In the genomic region with DNA sequence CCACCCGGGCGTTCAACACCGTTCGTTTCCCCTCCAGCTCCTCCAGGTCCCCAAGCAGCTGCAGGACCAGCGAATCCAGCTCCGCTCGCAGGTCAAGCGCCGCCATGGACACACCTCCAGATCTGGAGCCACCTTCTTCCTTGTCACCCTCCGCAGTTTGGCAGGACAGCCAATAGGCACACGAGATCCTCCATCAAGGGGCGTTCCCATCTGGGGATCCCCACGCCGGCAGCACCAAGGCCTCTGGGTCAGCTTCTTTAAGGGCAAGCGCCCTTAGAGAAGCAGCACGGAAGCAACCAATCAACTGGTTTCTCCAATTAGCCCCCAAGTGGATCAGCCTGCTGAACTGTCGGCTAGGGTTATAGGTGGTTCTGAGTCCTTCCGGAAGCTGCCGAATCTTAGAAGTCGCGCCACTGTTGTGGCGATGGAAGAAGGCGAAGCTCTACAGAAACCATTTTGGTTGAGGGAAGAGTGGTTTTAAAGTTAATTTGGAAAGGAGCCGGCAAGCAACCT, we compare ENCODE assay signal across 8 cellular contexts. TPM values are rescaled to one million over a fixed set of nuclear protein-coding genes. Genes with fewer than 3 reads are reported as not detected.
DNase-seq lines count a peak whose midpoint lies in the region; ATAC-seq and TF ChIP-seq lines count a peak whose summit lies in the region.

No MANE protein-coding gene starts in this region.

- DNase-seq in AG04450 (ENCODE audit: low read depth, low spot score) (peak; percentile 79), NCI-H2196 treated with DMSO at 0.1 percent for 48 hours (lab: John Stamatoyannopoulos, UW; ENCODE audit: unreplicated experiment) (peak; percentile 91), WERI-Rb-1 (peak; percentile 91), mammary epithelial cell (peak; percentile 94), iPS-NIHi11 (ENCODE audit: low spot score) (peak; percentile 92), smooth muscle cell (lab: John Stamatoyannopoulos, UW; ENCODE audit: unreplicated experiment) (peak; percentile 84)

- H3K27me3 ChIP-seq in AG04450 (ENCODE audit: control insufficient read depth, insufficient read depth, low read length) (no peaks in the 10 kb centered on the region), WERI-Rb-1 (ENCODE audit: insufficient read depth, low read depth, severe bottlenecking) (no peaks in the 10 kb centered on the region), mammary epithelial cell (ENCODE audit: insufficient read depth, low read length) (no peaks in the 10 kb centered on the region), smooth muscle cell (ENCODE audit: low read depth) (no peaks in the 10 kb centered on the region)

- no peaks in the 10 kb centered on the region for H4K20me1 ChIP-seq in mammary epithelial cell (ENCODE audit: insufficient read depth, low read length)
- peaks cover 10% of the 10 kb centered on the region for H4K20me1 ChIP-seq in smooth muscle cell (ENCODE audit: low read depth)

- H3K4me1 ChIP-seq in mammary epithelial cell (ENCODE audit: insufficient read depth, low read length) (peaks cover 17% of the 10 kb centered on the region), smooth muscle cell (ENCODE audit: low read depth) (peaks cover 14% of the 10 kb centered on the region)

- H2AFZ ChIP-seq in mammary epithelial cell (ENCODE audit: low read depth, low read length) (peak overlapping the region; percentile 98), smooth muscle cell (ENCODE audit: low read depth) (peak overlapping the region; percentile 100)

- peak overlapping the region; percentile 74 for H3K9ac ChIP-seq in mammary epithelial cell (ENCODE audit: insufficient read depth, low read length)
- H3K9ac ChIP-seq in smooth muscle cell (ENCODE audit: low read depth) = peak overlapping the region; percentile 49

- 0% methylated on average over 16 of the region's 24 CpGs for WGBS in mammary epithelial cell (ENCODE audit: low coverage, missing lambda C conversion rate)
- under 1% methylated on average over 22 of the region's 24 CpGs for WGBS in smooth muscle cell (ENCODE audit: low lambda C conversion rate)

- ATAC-seq in GM18907 (IDR thresholded peaks at IDR 0.05; ENCODE audit: unreplicated experiment) (peak; percentile 85), HG03139 (IDR thresholded peaks at IDR 0.05; ENCODE audit: unreplicated experiment) (peak; percentile 69)

- H3K9me3 ChIP-seq in AG04450 (ENCODE audit: control insufficient read depth, insufficient read depth, low read length) (no peaks in the 10 kb centered on the region; the same call in 1 of the 2 replicates), WERI-Rb-1 (ENCODE audit: severe bottlenecking) (no peaks in the 10 kb centered on the region), mammary epithelial cell (replicated peaks; ENCODE audit: insufficient read depth, low read length) (no peaks in the 10 kb centered on the region), smooth muscle cell (replicated peaks; ENCODE audit: low read depth) (no peaks in the 10 kb centered on the region)

- in situ Hi-C loops in mammary epithelial cell (cut with MboI; ENCODE audit: low sequenced_read_pairs in 2 of 2) = loop anchor here in 1 of 2 donors (25.0 kb wide), 1 partner anchor 405 kb away; no protein-coding TSS in a partner anchor

- intact Hi-C loops in mammary epithelial cell (cut with micrococcal nuclease) = loop anchor here (1.0 to 5.0 kb wide), 3 partner anchors 13 to 675 kb away; no protein-coding TSS in a partner anchor

- peak overlapping the region; percentile 95 for H3K4me3 ChIP-seq in AG04450 (ENCODE audit: low read depth, low read length)
- H3K4me3 ChIP-seq in WERI-Rb-1 (ENCODE audit: low read depth, low read length) = peak overlapping the region; percentile 83
- peak overlapping the region; percentile 66 to 87 (median 75) for H3K4me3 ChIP-seq in mammary epithelial cell (replicated peaks in 1 of 3; ENCODE audit: insufficient read depth in 1 of 3, low read depth in 2 of 3, low read length in 3 of 3)
- H3K4me3 ChIP-seq in smooth muscle cell = peak overlapping the region; percentile 74

- TSS peak; percentile 77 for BruUV-seq in mammary epithelial cell (replicated peaks; lab: Mats Ljungman, UMichigan)

- CTCF ChIA-PET in AG04450 (lab: Charles Lee) (interaction anchor here (0.9 to 3.6 kb wide), 5 partner anchors 9 to 160 kb away, joined by 5 to 20 read pairs (median 11); a partner anchor contains a TSS), mammary epithelial cell (lab: Charles Lee; ENCODE audit: low non-redundant PET) (interaction anchor here (0.6 to 1.2 kb wide), 4 partner anchors 13 to 161 kb away, joined by 3 to 4 read pairs (median 3); a partner anchor contains a TSS)

- TF ChIP-seq CTCF in AG04450 (IDR thresholded peaks at IDR 0.05; ENCODE audit: low read depth, low read length) = no peak
- no peak for TF ChIP-seq CTCF in WERI-Rb-1 (IDR thresholded peaks at IDR 0.05; ENCODE audit: low read depth, low read length)
- no peak for TF ChIP-seq CTCF in mammary epithelial cell (conservative IDR thresholded peaks at IDR 0.05 in 1 of 2, IDR thresholded peaks at IDR 0.05 in 1 of 2; ENCODE audit: extremely low read depth in 1 of 2, insufficient read depth in 1 of 2, low read depth in 1 of 2, low read length in 2 of 2)
- no peak for TF ChIP-seq CTCF in smooth muscle cell (IDR thresholded peaks at IDR 0.05; ENCODE audit: borderline replicate concordance, insufficient read depth, poor library complexity, severe bottlenecking)

- peaks cover 37% of the 10 kb centered on the region for H3K36me3 ChIP-seq in WERI-Rb-1
- peaks cover 17% of the 10 kb centered on the region for H3K36me3 ChIP-seq in mammary epithelial cell (ENCODE audit: insufficient read depth, low read length)
- H3K36me3 ChIP-seq in smooth muscle cell (ENCODE audit: low read depth) = peaks cover under 1% of the 10 kb centered on the region

- H3K79me2 ChIP-seq in mammary epithelial cell (ENCODE audit: insufficient read depth, low read length) (peaks cover 41% of the 10 kb centered on the region), smooth muscle cell (ENCODE audit: low read depth) (peaks cover 11% of the 10 kb centered on the region)

- peaks cover 6% of the 10 kb centered on the region for H3F3A ChIP-seq in smooth muscle cell (ENCODE audit: low read depth)

- peak overlapping the region; percentile 94 for H3K27ac ChIP-seq in AG04450 (ENCODE audit: low read depth, low read length)
- H3K27ac ChIP-seq in WERI-Rb-1 = peak overlapping the region; percentile 83
- peak overlapping the region; percentile 77 for H3K27ac ChIP-seq in mammary epithelial cell (ENCODE audit: insufficient read depth, low read depth, low read length)
- peak overlapping the region; percentile 82 for H3K27ac ChIP-seq in smooth muscle cell (ENCODE audit: low read depth)

- H3K4me2 ChIP-seq in mammary epithelial cell (ENCODE audit: insufficient read depth, low read depth, low read length) (peak overlapping the region; percentile 80), smooth muscle cell (peak overlapping the region; percentile 93)

- POLR2A ChIA-PET in AG04450 (lab: Yijun Ruan, JAX) = interaction anchor here (0.6 to 2.6 kb wide), 9 partner anchors 9 to 751 kb away, joined by 3 to 22 read pairs (median 6); a partner anchor contains a TSS

- dilution Hi-C loops in mammary epithelial cell (cut with HindIII; ENCODE audit: low sequenced_read_pairs) = no loop called here

RNA-seq across cellular contexts. Expression of a gene that starts 0.6 kb away (rescaled TPM):
- 51.0 and 79.5 TPM in 2 replicates for polyA plus RNA-seq in AG04450 (2011; rRNA removed)
- polyA minus RNA-seq in AG04450 (2011; rRNA and poly(A)+ RNA removed) = 39.6 and 80.1 TPM in 2 replicates
- total RNA-seq in mammary epithelial cell = 10 to 100 TPM; 81.6 to 83.9 TPM
- polyA plus RNA-seq in mammary epithelial cell = 136 TPM
- 64.2 TPM for polyA minus RNA-seq in mammary epithelial cell
- total RNA-seq in smooth muscle cell = 36.4 and 59.3 TPM in 2 replicates
- polyA plus RNA-seq in smooth muscle cell = 74.9 and 75.0 TPM in 2 replicates

RNA-seq across cellular contexts. Expression of a gene that starts 13.8 kb away (rescaled TPM):
- polyA plus RNA-seq in AG04450 (2011; rRNA removed) (10.1 and 11.6 TPM in 2 replicates), mammary epithelial cell (33.0 TPM), smooth muscle cell (10.1 and 10.2 TPM in 2 replicates)
- polyA minus RNA-seq in AG04450 (2011; rRNA and poly(A)+ RNA removed) = 12.2 and 15.6 TPM in 2 replicates
- total RNA-seq in mammary epithelial cell (10 to 100 TPM; 18.8 to 39.5 TPM), smooth muscle cell (4.4 and 13.9 TPM in 2 replicates)
- 30.3 TPM for polyA minus RNA-seq in mammary epithelial cell

Comparison
In these comparisons a context has a peak if more than half of its experiments do, and no peak if none do; other contexts are left out.
1. Peak in every context shown above with its lines: DNase-seq, ATAC-seq, H3K4me3 ChIP-seq and H3K27ac ChIP-seq.